In the genomic region with DNA sequence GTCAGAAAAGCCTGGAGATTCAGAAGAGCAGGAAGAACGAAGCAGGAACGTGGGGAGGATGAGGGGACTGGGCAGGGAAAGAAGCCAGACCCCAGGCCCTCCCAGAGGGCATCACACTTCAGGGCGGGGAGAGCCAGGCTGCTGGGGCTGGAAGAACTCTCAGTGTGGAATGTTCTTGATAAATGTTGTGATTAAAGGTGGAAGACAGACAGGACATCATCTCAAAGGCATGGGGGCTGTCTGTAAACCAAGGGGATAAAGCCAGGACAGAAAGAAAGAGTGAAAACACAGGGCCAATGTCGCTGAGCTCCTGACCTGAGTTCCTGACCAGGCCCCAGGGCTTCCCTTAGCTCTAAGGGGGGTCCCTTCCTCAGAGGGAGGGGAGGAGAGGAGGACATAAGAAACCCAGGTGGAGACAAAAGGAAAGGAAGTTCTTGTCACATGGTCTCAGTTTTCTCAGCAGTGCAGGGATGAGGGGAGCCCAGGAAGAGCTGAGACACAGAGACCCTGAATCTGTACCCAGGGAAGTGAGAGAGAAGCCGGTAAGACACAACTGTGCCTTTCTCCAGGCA, we compare ENCODE assay signal across 19 cellular contexts. TPM values are rescaled to one million over a fixed set of nuclear protein-coding genes. Genes with fewer than 3 reads are reported as not detected.
DNase-seq lines count a peak whose midpoint lies in the region; ATAC-seq and TF ChIP-seq lines count a peak whose summit lies in the region.
"Had no signal": no experiment of that assay in that cellular context is flagged by ENCODE, and none has a peak within 500 bp of the region (broad histone marks: within the 10 kb centered on the region; RNA-seq: fewer than 3 reads in every experiment).

No MANE protein-coding gene starts in this region.

- H3K27me3 Mint-ChIP-seq in activated naive CD4-positive, alpha-beta T cell treated with anti-CD3 and anti-CD28 coated beads, Interleukin-2, amount 50 U/mL, for 24 hours, result no peaks in the 10 kb centered on the region
- no peaks in the 10 kb centered on the region for H3K27me3 Mint-ChIP-seq in activated naive CD8-positive, alpha-beta T cell treated with anti-CD3 and anti-CD28 coated beads for 36 hours
- no peaks in the 10 kb centered on the region for H3K27me3 Mint-ChIP-seq in stimulated activated memory B cell treated with anti-CD40 and anti-IgM and Interleukin-4, amounts not matched to agents 10 μg/mL and 1 μg/mL and 100 μg/mL, for 72 hours
- H3K27me3 Mint-ChIP-seq: activated CD4-positive, alpha-beta T cell treated with anti-CD3 and anti-CD28 coated beads for 36 hours had no signal

- peaks cover 32% of the 10 kb centered on the region for H3K4me1 Mint-ChIP-seq in activated naive CD4-positive, alpha-beta T cell treated with anti-CD3 and anti-CD28 coated beads, Interleukin-2, amount 50 U/mL, for 24 hours
- H3K4me1 Mint-ChIP-seq in activated naive CD8-positive, alpha-beta T cell treated with anti-CD3 and anti-CD28 coated beads for 36 hours, result peaks cover 18% of the 10 kb centered on the region
- H3K4me1 Mint-ChIP-seq in stimulated activated memory B cell treated with anti-CD40 and anti-IgM and Interleukin-4, amounts not matched to agents 10 μg/mL and 1 μg/mL and 100 μg/mL, for 72 hours, result peaks cover 26% of the 10 kb centered on the region

- no peaks in the 10 kb centered on the region for H3K27me3 ChIP-seq in layer of hippocampus (ENCODE audit: control insufficient read depth, insufficient read depth, low read length)
- H3K27me3 ChIP-seq: neutrophil, right lobe of liver, tibial nerve had no signal

- no peak for DNase-seq in activated naive CD4-positive, alpha-beta T cell treated with anti-CD3 and anti-CD28 coated beads, Interleukin-2, amount 50 U/mL, for 16 hours
- no peak for DNase-seq in activated naive CD8-positive, alpha-beta T cell treated with anti-CD3 and anti-CD28 coated beads for 36 hours
- DNase-seq in erythroblast (lab: John Stamatoyannopoulos, UW) (no peak), T-helper 1 cell (no peak)
- DNase-seq: ACHN; activated CD4-positive, alpha-beta T cell treated with anti-CD3 and anti-CD28 coated beads for 36 hours; amygdala; dermis blood vessel endothelial cell; MV-4-11; right lobe of liver; stimulated activated CD4-positive, alpha-beta T cell treated with anti-CD3 and anti-CD28 coated beads, Interleukin-2, amount 100 ng/mL, for 24 hours; T-helper 2 cell had no signal

- no peaks in the 10 kb centered on the region for H3K9me3 Mint-ChIP-seq in activated naive CD4-positive, alpha-beta T cell treated with anti-CD3 and anti-CD28 coated beads, Interleukin-2, amount 50 U/mL, for 24 hours
- peaks cover 7% of the 10 kb centered on the region for H3K9me3 Mint-ChIP-seq in activated naive CD8-positive, alpha-beta T cell treated with anti-CD3 and anti-CD28 coated beads for 36 hours
- H3K9me3 Mint-ChIP-seq in stimulated activated memory B cell treated with anti-CD40 and anti-IgM and Interleukin-4, amounts not matched to agents 10 μg/mL and 1 μg/mL and 100 μg/mL, for 72 hours, result peaks cover 9% of the 10 kb centered on the region

- TF ChIP-seq POLR2A in erythroblast (IDR thresholded peaks at IDR 0.05; ENCODE audit: low read length), result no peak

- H3K27ac Mint-ChIP-seq in activated naive CD4-positive, alpha-beta T cell treated with anti-CD3 and anti-CD28 coated beads, Interleukin-2, amount 50 U/mL, for 24 hours, result peak overlapping the region; percentile 53
- peak overlapping the region; percentile 19 for H3K27ac Mint-ChIP-seq in activated naive CD8-positive, alpha-beta T cell treated with anti-CD3 and anti-CD28 coated beads for 36 hours
- peak overlapping the region; percentile 40 for H3K27ac Mint-ChIP-seq in stimulated activated memory B cell treated with anti-CD40 and anti-IgM and Interleukin-4, amounts not matched to agents 10 μg/mL and 1 μg/mL and 100 μg/mL, for 72 hours
- H3K27ac Mint-ChIP-seq: activated CD4-positive, alpha-beta T cell treated with anti-CD3 and anti-CD28 coated beads for 36 hours had no signal

- H3K4me3 Mint-ChIP-seq in activated naive CD4-positive, alpha-beta T cell treated with anti-CD3 and anti-CD28 coated beads, Interleukin-2, amount 50 U/mL, for 24 hours, result no peak overlapping the region
- no peak overlapping the region for H3K4me3 Mint-ChIP-seq in activated naive CD8-positive, alpha-beta T cell treated with anti-CD3 and anti-CD28 coated beads for 36 hours
- H3K4me3 Mint-ChIP-seq in stimulated activated memory B cell treated with anti-CD40 and anti-IgM and Interleukin-4, amounts not matched to agents 10 μg/mL and 1 μg/mL and 100 μg/mL, for 72 hours, result no peak overlapping the region
- H3K4me3 Mint-ChIP-seq: activated CD4-positive, alpha-beta T cell treated with anti-CD3 and anti-CD28 coated beads for 36 hours had no signal

- peak overlapping the region; percentile 17 for H3K27ac ChIP-seq in layer of hippocampus (ENCODE audit: low read depth, low read length)
- H3K27ac ChIP-seq: neutrophil, right lobe of liver, tibial nerve had no signal

- peaks cover 19% of the 10 kb centered on the region for H3K36me3 Mint-ChIP-seq in activated naive CD4-positive, alpha-beta T cell treated with anti-CD3 and anti-CD28 coated beads, Interleukin-2, amount 50 U/mL, for 24 hours
- peaks cover 25% of the 10 kb centered on the region for H3K36me3 Mint-ChIP-seq in activated naive CD8-positive, alpha-beta T cell treated with anti-CD3 and anti-CD28 coated beads for 36 hours
- peaks cover 52% of the 10 kb centered on the region for H3K36me3 Mint-ChIP-seq in stimulated activated memory B cell treated with anti-CD40 and anti-IgM and Interleukin-4, amounts not matched to agents 10 μg/mL and 1 μg/mL and 100 μg/mL, for 72 hours

- no peak for ATAC-seq in stimulated activated memory B cell treated with anti-CD40 and anti-IgM and Interleukin-4, amounts not matched to agents 10 μg/mL and 1 μg/mL and 100 μg/mL, for 72 hours
- no peak for ATAC-seq in GM19452 (IDR thresholded peaks at IDR 0.05; ENCODE audit: unreplicated experiment)
- ATAC-seq: activated CD4-positive, alpha-beta T cell treated with anti-CD3 and anti-CD28 coated beads for 36 hours; Right ventricle myocardium inferior had no signal

RNA-seq across cellular contexts. Expression of a gene that starts 56.3 kb away (rescaled TPM):
- 10 to 100 TPM; 52.6 to 54.5 TPM for total RNA-seq in activated naive CD8-positive, alpha-beta T cell treated with anti-CD3 and anti-CD28 coated beads for 36 hours

RNA-seq across cellular contexts. Expression of a gene that starts 56.8 kb away (rescaled TPM):
- total RNA-seq in activated naive CD8-positive, alpha-beta T cell treated with anti-CD3 and anti-CD28 coated beads for 36 hours, result 100 to 1,000 TPM; 103 to 108 TPM
